8 cellular contexts compared by ENCODE assay signal in genomic region chr13:46492946-46493345, GRCh38.
DNase-seq lines count a peak whose midpoint lies in the region; ATAC-seq and TF ChIP-seq lines count a peak whose summit lies in the region.

No MANE protein-coding gene starts in this region.

- no peak for ATAC-seq in lung (ENCODE audit: insufficient read depth, low FRiP score)
- ATAC-seq in HG02852 (IDR thresholded peaks at IDR 0.05; ENCODE audit: unreplicated experiment): no peak

- 0% methylated on average over 1 of the region's 1 CpG for WGBS in lung, 2 donors

- TF ChIP-seq CTCF in choroid plexus epithelial cell (conservative IDR thresholded peaks at IDR 0.05; ENCODE audit: low read depth, low read length): peak; percentile 74
- TF ChIP-seq CTCF in lung (IDR thresholded peaks at IDR 0.05; ENCODE audit: control extremely low read depth, extremely low read depth): peak; percentile 44

- no peaks in the 10 kb centered on the region for H3K36me3 ChIP-seq in lung (ENCODE audit: control insufficient read depth in 2 of 2, insufficient read depth in 2 of 2, low read length in 2 of 2)

- no peaks in the 10 kb centered on the region for H3K9me3 ChIP-seq in lung (ENCODE audit: control insufficient read depth in 2 of 2, insufficient read depth in 1 of 2, low read length in 1 of 2)

- H3K4me1 ChIP-seq in lung (ENCODE audit: control insufficient read depth in 2 of 2, insufficient read depth in 2 of 2, low read length in 2 of 2): no peaks in the 10 kb centered on the region

- no peak overlapping the region for H3K27ac ChIP-seq in lung (ENCODE audit: low read depth in 1 of 2, low read length in 1 of 2)

- H3K4me3 ChIP-seq in choroid plexus epithelial cell (ENCODE audit: low read depth, low read length) (no peak overlapping the region), lung (no peak overlapping the region)

- no peaks in the 10 kb centered on the region for H3K27me3 ChIP-seq in lung (ENCODE audit: control insufficient read depth, insufficient read depth)

- DNase-seq in A172 (ENCODE audit: low spot score): peak; percentile 33
- DNase-seq in GM03348 (ENCODE audit: low spot score): peak; percentile 61
- DNase-seq in NCI-H2227 treated with DMSO at 0.1 percent for 48 hours (lab: John Stamatoyannopoulos, UW): peak; percentile 0
- DNase-seq in choroid plexus epithelial cell (ENCODE audit: low read depth): peak; percentile 71
- DNase-seq in lung (ENCODE audit: low spot score): no peak
- no peak for DNase-seq in activated effector memory CD4-positive, alpha-beta T cell treated with Interleukin-2 at 50 U/mL for 16 hours
- no peak for DNase-seq in stimulated activated CD8-positive, alpha-beta memory T cell treated with anti-CD3 and anti-CD28 coated beads, Interleukin-4, amount 100 ng/mL, for 48 hours

Comparison
In these comparisons a context has a peak if more than half of its experiments do, and no peak if none do; other contexts are left out.
1. DNase-seq: peak in A172 (single experiment), GM03348 (single experiment), NCI-H2227 treated with DMSO at 0.1 percent for 48 hours (single experiment) and choroid plexus epithelial cell (single experiment); none in lung (single experiment), activated effector memory CD4-positive, alpha-beta T cell treated with Interleukin-2 at 50 U/mL for 16 hours (single experiment) and stimulated activated CD8-positive, alpha-beta memory T cell treated with anti-CD3 and anti-CD28 coated beads, Interleukin-4, amount 100 ng/mL, for 48 hours (single experiment).